ENCODE assay signal across 8 cellular contexts in the genomic region with DNA sequence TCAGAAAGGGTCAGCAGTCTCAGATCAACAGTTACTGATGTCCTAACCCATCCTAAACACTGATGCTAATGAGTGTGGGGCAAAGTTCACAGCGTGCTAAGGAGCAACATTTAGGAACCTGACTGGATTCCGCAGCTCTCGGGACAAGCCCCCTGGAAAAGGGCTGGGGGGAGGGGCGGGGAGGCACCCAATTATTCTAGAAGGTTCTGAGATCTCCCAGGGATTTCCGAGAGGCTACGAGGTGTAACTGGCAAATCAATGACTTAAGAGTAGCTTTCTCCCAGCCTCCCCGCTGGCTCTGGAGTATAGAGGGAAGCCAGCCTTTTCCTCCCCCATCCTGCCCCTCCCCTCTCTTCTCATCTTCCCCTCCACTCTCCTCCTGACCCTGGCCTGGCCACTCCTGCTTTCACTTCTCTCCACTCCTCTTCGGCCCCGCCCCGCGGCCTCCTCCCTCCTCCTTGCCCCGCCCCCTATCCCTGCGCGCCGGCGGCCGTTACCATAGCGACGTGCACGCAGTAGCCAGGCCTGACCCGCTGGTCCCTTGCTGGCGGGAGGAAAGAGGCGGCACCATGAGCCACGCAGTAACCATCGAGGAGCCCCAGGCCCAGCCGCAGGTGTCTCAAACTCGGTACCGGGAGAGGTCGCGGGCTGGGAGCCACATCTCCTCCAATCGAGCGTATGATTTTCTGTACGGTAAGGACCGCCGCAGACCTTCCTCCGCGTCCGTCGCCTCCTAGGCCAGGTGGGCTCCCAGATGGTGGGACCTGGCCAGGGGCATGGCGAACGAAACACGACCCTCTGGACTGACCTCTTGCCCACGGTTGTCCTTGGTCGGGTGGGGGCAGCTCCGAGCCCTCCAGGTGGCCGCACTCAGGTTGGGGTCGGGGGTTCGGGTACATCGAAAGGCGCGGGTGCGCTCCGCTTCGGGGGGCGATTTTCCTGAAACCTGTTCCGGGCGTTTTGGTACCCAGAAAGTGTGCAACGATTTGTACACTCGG. TPM values are rescaled to one million over a fixed set of nuclear protein-coding genes. Genes with fewer than 3 reads are reported as not detected.
A peak's percentile ranks its signal among the peaks of the same experiment; 100 is the strongest.
DNase-seq lines count a peak whose midpoint lies in the region; ATAC-seq and TF ChIP-seq lines count a peak whose summit lies in the region.

A gene (plus strand): TSS at position 493 of the 998 bp plus-strand sequence. CDS start 77 bp downstream, at position 570.

- ATAC-seq in GM18868 (IDR thresholded peaks at IDR 0.05; ENCODE audit: unreplicated experiment) (peak; percentile 91), HG03135 (IDR thresholded peaks at IDR 0.05; ENCODE audit: unreplicated experiment) (peak; percentile 91)

- TF ChIP-seq POLR2A in erythroblast (IDR thresholded peaks at IDR 0.05; ENCODE audit: low read length): no peak

- DNase-seq in 8988T: peak; percentile 69
- peak; percentile 70 for DNase-seq in NCI-H524 treated with DMSO at 0.1 percent for 48 hours (lab: John Stamatoyannopoulos, UW)
- DNase-seq in activated T-cell treated with anti-CD3 and anti-CD28 coated beads, Interleukin-2, amount 50 U/mL, for 1 hour: peak; percentile 80
- peak; percentile 90 to 92 for DNase-seq in erythroblast (lab: John Stamatoyannopoulos, UW)
- peak; percentile 97 for DNase-seq in mucosa of gallbladder (ENCODE audit: low spot score)
- peak; percentile 77 to 78 for DNase-seq in stimulated activated CD8-positive, alpha-beta memory T cell treated with anti-CD3 and anti-CD28 coated beads, Interleukin-15, amount 100 ng/mL, for 48 hours (ENCODE audit: low read depth in 2 of 2)

RNA-seq across cellular contexts. Expression of the gene that starts here (rescaled TPM):
- 6.7 TPM for total RNA-seq in mucosa of gallbladder

Comparison
In these comparisons a context has a peak if more than half of its experiments do, and no peak if none do; other contexts are left out.
1. Peak in every context shown above with its lines: DNase-seq and ATAC-seq.